ENCODE assay signal across 1 cellular context in the genomic region with DNA sequence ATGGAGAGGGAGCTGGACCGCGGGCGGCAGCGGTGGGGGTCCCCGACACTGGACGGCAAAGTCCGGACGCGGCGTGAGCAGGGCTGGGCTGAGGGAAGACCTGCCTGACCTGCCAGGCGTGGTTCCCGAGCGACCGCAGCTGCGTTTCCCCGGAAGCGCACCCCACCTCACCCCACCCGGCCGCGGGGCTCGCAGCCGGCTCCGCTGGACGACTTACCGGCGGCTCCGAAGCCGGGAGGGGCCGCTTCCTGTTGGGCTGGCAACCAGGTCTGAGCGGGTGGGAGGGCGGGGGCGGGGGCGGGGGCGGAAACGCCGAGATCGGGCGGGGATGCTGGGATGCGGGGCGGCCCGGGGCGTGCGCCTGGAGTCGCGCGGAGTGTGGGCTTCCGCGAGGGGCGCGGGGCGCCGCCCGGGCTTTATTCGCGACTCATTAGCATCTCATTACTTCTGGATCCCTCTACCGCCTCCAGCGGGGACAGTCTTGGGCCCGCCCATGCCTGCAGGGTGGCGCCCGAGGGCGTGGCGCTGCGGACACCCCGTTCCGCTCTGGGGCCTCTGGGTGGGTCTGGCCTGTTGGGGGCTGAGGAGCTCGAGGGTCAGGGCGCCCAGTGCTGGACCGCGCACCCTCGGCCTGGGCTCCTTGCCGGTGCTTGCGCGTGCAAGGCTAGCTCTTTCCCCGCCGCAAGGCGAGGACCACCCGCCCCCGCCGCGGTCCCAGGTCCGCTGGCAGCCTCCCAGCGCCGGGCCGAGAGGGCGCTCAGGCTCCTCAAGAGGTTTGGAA.
TF ChIP-seq lines count a peak whose summit lies in the region.

A gene with protein sequence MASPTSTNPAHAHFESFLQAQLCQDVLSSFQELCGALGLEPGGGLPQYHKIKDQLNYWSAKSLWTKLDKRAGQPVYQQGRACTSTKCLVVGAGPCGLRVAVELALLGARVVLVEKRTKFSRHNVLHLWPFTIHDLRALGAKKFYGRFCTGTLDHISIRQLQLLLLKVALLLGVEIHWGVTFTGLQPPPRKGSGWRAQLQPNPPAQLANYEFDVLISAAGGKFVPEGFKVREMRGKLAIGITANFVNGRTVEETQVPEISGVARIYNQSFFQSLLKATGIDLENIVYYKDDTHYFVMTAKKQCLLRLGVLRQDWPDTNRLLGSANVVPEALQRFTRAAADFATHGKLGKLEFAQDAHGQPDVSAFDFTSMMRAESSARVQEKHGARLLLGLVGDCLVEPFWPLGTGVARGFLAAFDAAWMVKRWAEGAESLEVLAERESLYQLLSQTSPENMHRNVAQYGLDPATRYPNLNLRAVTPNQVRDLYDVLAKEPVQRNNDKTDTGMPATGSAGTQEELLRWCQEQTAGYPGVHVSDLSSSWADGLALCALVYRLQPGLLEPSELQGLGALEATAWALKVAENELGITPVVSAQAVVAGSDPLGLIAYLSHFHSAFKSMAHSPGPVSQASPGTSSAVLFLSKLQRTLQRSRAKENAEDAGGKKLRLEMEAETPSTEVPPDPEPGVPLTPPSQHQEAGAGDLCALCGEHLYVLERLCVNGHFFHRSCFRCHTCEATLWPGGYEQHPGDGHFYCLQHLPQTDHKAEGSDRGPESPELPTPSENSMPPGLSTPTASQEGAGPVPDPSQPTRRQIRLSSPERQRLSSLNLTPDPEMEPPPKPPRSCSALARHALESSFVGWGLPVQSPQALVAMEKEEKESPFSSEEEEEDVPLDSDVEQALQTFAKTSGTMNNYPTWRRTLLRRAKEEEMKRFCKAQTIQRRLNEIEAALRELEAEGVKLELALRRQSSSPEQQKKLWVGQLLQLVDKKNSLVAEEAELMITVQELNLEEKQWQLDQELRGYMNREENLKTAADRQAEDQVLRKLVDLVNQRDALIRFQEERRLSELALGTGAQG (minus strand): TSS at position 271 of the 781 bp plus-strand sequence. CDS start 1,576 bp downstream, outside the sequence.

TF ChIP-seq in K562, 482 proteins besides CTCF, POLR2A, EP300 and RAD21 (continued from another document and continues in another):
- TF ChIP-seq, protein P1, sequence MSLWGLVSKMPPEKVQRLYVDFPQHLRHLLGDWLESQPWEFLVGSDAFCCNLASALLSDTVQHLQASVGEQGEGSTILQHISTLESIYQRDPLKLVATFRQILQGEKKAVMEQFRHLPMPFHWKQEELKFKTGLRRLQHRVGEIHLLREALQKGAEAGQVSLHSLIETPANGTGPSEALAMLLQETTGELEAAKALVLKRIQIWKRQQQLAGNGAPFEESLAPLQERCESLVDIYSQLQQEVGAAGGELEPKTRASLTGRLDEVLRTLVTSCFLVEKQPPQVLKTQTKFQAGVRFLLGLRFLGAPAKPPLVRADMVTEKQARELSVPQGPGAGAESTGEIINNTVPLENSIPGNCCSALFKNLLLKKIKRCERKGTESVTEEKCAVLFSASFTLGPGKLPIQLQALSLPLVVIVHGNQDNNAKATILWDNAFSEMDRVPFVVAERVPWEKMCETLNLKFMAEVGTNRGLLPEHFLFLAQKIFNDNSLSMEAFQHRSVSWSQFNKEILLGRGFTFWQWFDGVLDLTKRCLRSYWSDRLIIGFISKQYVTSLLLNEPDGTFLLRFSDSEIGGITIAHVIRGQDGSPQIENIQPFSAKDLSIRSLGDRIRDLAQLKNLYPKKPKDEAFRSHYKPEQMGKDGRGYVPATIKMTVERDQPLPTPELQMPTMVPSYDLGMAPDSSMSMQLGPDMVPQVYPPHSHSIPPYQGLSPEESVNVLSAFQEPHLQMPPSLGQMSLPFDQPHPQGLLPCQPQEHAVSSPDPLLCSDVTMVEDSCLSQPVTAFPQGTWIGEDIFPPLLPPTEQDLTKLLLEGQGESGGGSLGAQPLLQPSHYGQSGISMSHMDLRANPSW (CRISPR knock-in tag; IDR thresholded peaks at IDR 0.05): no peak
- TF ChIP-seq TRIM24 (IDR thresholded peaks at IDR 0.05): peak in 1 of 2 experiments; percentile 35; a peak in 1 of 4 replicates
- peak; percentile 54 for TF ChIP-seq PHF20 (IDR thresholded peaks at IDR 0.05; ENCODE audit: partially characterized antibody)
- TF ChIP-seq, protein P2, sequence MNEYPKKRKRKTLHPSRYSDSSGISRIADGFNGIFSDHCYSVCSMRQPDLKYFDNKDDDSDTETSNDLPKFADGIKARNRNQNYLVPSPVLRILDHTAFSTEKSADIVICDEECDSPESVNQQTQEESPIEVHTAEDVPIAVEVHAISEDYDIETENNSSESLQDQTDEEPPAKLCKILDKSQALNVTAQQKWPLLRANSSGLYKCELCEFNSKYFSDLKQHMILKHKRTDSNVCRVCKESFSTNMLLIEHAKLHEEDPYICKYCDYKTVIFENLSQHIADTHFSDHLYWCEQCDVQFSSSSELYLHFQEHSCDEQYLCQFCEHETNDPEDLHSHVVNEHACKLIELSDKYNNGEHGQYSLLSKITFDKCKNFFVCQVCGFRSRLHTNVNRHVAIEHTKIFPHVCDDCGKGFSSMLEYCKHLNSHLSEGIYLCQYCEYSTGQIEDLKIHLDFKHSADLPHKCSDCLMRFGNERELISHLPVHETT (CRISPR knock-in tag; conservative IDR thresholded peaks at IDR 0.05 in 1 of 2, IDR thresholded peaks at IDR 0.05 in 1 of 2): peak in 1 of 2 experiments; percentile 52; a peak in 2 of 4 replicates
- TF ChIP-seq CREB1 (IDR thresholded peaks at IDR 0.05): 0 out of 2 replicates have a peak, but pooled peaks have one; percentile 6
- peak; percentile 32; the same call in 1 of the 2 replicates for TF ChIP-seq CREB1 (CRISPR knock-in tag; IDR thresholded peaks at IDR 0.05)
- TF ChIP-seq, protein P3, sequence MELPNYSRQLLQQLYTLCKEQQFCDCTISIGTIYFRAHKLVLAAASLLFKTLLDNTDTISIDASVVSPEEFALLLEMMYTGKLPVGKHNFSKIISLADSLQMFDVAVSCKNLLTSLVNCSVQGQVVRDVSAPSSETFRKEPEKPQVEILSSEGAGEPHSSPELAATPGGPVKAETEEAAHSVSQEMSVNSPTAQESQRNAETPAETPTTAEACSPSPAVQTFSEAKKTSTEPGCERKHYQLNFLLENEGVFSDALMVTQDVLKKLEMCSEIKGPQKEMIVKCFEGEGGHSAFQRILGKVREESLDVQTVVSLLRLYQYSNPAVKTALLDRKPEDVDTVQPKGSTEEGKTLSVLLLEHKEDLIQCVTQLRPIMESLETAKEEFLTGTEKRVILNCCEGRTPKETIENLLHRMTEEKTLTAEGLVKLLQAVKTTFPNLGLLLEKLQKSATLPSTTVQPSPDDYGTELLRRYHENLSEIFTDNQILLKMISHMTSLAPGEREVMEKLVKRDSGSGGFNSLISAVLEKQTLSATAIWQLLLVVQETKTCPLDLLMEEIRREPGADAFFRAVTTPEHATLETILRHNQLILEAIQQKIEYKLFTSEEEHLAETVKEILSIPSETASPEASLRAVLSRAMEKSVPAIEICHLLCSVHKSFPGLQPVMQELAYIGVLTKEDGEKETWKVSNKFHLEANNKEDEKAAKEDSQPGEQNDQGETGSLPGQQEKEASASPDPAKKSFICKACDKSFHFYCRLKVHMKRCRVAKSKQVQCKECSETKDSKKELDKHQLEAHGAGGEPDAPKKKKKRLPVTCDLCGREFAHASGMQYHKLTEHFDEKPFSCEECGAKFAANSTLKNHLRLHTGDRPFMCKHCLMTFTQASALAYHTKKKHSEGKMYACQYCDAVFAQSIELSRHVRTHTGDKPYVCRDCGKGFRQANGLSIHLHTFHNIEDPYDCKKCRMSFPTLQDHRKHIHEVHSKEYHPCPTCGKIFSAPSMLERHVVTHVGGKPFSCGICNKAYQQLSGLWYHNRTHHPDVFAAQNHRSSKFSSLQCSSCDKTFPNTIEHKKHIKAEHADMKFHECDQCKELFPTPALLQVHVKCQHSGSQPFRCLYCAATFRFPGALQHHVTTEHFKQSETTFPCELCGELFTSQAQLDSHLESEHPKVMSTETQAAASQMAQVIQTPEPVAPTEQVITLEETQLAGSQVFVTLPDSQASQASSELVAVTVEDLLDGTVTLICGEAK (IDR thresholded peaks at IDR 0.05): peak; percentile 59
- TF ChIP-seq, protein P3 (CRISPR knock-in tag; IDR thresholded peaks at IDR 0.05): no peak
- no peak for TF ChIP-seq NBN (IDR thresholded peaks at IDR 0.05; ENCODE audit: low read depth)
- TF ChIP-seq, protein P4, sequence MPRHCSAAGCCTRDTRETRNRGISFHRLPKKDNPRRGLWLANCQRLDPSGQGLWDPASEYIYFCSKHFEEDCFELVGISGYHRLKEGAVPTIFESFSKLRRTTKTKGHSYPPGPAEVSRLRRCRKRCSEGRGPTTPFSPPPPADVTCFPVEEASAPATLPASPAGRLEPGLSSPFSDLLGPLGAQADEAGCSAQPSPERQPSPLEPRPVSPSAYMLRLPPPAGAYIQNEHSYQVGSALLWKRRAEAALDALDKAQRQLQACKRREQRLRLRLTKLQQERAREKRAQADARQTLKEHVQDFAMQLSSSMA (CRISPR knock-in tag; IDR thresholded peaks at IDR 0.05): no peak
- TF ChIP-seq CTBP1 (IDR thresholded peaks at IDR 0.05; ENCODE audit: borderline replicate concordance): peak; percentile 62
- no peak for TF ChIP-seq FOXA1 (IDR thresholded peaks at IDR 0.05; ENCODE audit: borderline replicate concordance)
- TF ChIP-seq FOXM1 (IDR thresholded peaks at IDR 0.05; ENCODE audit: low read depth): no peak
- 0 out of 2 replicates have a peak, but pooled peaks have one; percentile 29 for TF ChIP-seq FOXM1 (CRISPR knock-in tag; IDR thresholded peaks at IDR 0.05; ENCODE audit: low read depth)
- no peak for TF ChIP-seq ARID1B (IDR thresholded peaks at IDR 0.05)
- no peak for TF ChIP-seq HNRNPUL1 (IDR thresholded peaks at IDR 0.05; ENCODE audit: low read length)
- TF ChIP-seq, protein P5, sequence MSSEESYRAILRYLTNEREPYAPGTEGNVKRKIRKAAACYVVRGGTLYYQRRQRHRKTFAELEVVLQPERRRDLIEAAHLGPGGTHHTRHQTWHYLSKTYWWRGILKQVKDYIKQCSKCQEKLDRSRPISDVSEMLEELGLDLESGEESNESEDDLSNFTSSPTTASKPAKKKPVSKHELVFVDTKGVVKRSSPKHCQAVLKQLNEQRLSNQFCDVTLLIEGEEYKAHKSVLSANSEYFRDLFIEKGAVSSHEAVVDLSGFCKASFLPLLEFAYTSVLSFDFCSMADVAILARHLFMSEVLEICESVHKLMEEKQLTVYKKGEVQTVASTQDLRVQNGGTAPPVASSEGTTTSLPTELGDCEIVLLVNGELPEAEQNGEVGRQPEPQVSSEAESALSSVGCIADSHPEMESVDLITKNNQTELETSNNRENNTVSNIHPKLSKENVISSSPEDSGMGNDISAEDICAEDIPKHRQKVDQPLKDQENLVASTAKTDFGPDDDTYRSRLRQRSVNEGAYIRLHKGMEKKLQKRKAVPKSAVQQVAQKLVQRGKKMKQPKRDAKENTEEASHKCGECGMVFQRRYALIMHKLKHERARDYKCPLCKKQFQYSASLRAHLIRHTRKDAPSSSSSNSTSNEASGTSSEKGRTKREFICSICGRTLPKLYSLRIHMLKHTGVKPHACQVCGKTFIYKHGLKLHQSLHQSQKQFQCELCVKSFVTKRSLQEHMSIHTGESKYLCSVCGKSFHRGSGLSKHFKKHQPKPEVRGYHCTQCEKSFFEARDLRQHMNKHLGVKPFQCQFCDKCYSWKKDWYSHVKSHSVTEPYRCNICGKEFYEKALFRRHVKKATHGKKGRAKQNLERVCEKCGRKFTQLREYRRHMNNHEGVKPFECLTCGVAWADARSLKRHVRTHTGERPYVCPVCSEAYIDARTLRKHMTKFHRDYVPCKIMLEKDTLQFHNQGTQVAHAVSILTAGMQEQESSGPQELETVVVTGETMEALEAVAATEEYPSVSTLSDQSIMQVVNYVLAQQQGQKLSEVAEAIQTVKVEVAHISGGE (CRISPR knock-in tag; IDR thresholded peaks at IDR 0.05): 0 out of 6 replicates have a peak, but pooled peaks of 1 of the 3 experiments have one; percentile 33
- peak; percentile 93 for TF ChIP-seq NCOA6 (IDR thresholded peaks at IDR 0.05)
- 0 out of 2 replicates have a peak, but pooled peaks have one; percentile 34 for TF ChIP-seq TOE1 (IDR thresholded peaks at IDR 0.05; ENCODE audit: borderline replicate concordance)
- no peak for TF ChIP-seq TOE1 (CRISPR knock-in tag; IDR thresholded peaks at IDR 0.05; ENCODE audit: borderline replicate concordance, low read depth)
- peak; percentile 92 for TF ChIP-seq ZFX (CRISPR knock-in tag; IDR thresholded peaks at IDR 0.05)
- peak; percentile 62 for TF ChIP-seq CXXC5 (CRISPR knock-in tag; IDR thresholded peaks at IDR 0.05)
- 0 out of 2 replicates have a peak, but pooled peaks have one; percentile 65 for TF ChIP-seq ZBTB7A (IDR thresholded peaks at IDR 0.05; ENCODE audit: borderline replicate concordance, control insufficient read depth, low read depth, low read length)
- peak; percentile 39; the same call in 1 of the 2 replicates for TF ChIP-seq ZBTB17 (CRISPR knock-in tag; IDR thresholded peaks at IDR 0.05)
- peak; percentile 58; the same call in 1 of the 2 replicates for TF ChIP-seq KLF13 (tag; IDR thresholded peaks at IDR 0.05; ENCODE audit: borderline replicate concordance, low read depth)
- TF ChIP-seq ZNF431 (CRISPR knock-in tag; IDR thresholded peaks at IDR 0.05): no peak
- peak; percentile 35 for TF ChIP-seq CCNT2 (IDR thresholded peaks at IDR 0.05; ENCODE audit: borderline replicate concordance, extremely low read depth, insufficient read length, low read depth, low read length)
- TF ChIP-seq MYC (IDR thresholded peaks at IDR 0.05; ENCODE audit: low read depth, low read length): no peak
- TF ChIP-seq MYC (CRISPR knock-in tag; IDR thresholded peaks at IDR 0.05; ENCODE audit: borderline replicate concordance, low read depth): peak; percentile 19; the same call in 1 of the 2 replicates
- TF ChIP-seq TCF7 (IDR thresholded peaks at IDR 0.05; ENCODE audit: borderline replicate concordance): no peak
- no peak for TF ChIP-seq JUND (IDR thresholded peaks at IDR 0.05; ENCODE audit: borderline replicate concordance, low read depth, low read length)
- TF ChIP-seq JUND (tag; IDR thresholded peaks at IDR 0.05; ENCODE audit: borderline replicate concordance, low read depth, low read length): no peak
- TF ChIP-seq HNRNPL (IDR thresholded peaks at IDR 0.05; ENCODE audit: low read depth, low read length): peak; percentile 54; the same call in 1 of the 2 replicates
- no peak for TF ChIP-seq NFYB (IDR thresholded peaks at IDR 0.05; ENCODE audit: extremely low read depth, insufficient read length)
